ENCODE assay signal across 11 cellular contexts in genomic region chr6:77034161-77034560, GRCh38.
DNase-seq lines count a peak whose midpoint lies in the region; ATAC-seq and TF ChIP-seq lines count a peak whose summit lies in the region.
"Had no signal": no experiment of that assay in that cellular context is flagged by ENCODE, and none has a peak within 500 bp of the region (broad histone marks: within the 10 kb centered on the region; RNA-seq: fewer than 3 reads in every experiment).

No MANE protein-coding gene starts in this region.

- no peak overlapping the region for H3K4me3 ChIP-seq in epithelial cell of proximal tubule (ENCODE audit: low read depth, low read length)
- no peak overlapping the region for H3K4me3 ChIP-seq in neural progenitor cell
- H3K4me3 ChIP-seq: colonic mucosa, tibial artery had no signal

- no peaks in the 10 kb centered on the region for H3K79me2 ChIP-seq in neural progenitor cell (ENCODE audit: low read depth)

- no peak overlapping the region for H3K27ac ChIP-seq in neural progenitor cell
- H3K27ac ChIP-seq: colonic mucosa, tibial artery had no signal

- no peaks in the 10 kb centered on the region for H3K36me3 Mint-ChIP-seq in neural progenitor cell
- no peaks in the 10 kb centered on the region for H3K36me3 Mint-ChIP-seq in nephron progenitor cell (ENCODE audit: low read depth)
- H3K36me3 Mint-ChIP-seq: immature natural killer cell had no signal

- H3K27ac Mint-ChIP-seq in neural progenitor cell (no peak overlapping the region), nephron progenitor cell (no peak overlapping the region)
- H3K27ac Mint-ChIP-seq: immature natural killer cell had no signal

- no peak for ATAC-seq in HG03442 (IDR thresholded peaks at IDR 0.05; ENCODE audit: unreplicated experiment)
- no peak for ATAC-seq in GM21786 (IDR thresholded peaks at IDR 0.05; ENCODE audit: unreplicated experiment)

- H3K4me3 Mint-ChIP-seq in neural progenitor cell (no peak overlapping the region), nephron progenitor cell (no peak overlapping the region)
- H3K4me3 Mint-ChIP-seq: immature natural killer cell had no signal

- H3K27me3 Mint-ChIP-seq in neural progenitor cell (ENCODE audit: insufficient read depth, low read depth): no peaks in the 10 kb centered on the region
- H3K27me3 Mint-ChIP-seq in nephron progenitor cell (ENCODE audit: low read depth, poor library complexity): no peaks in the 10 kb centered on the region

- H3K27me3 ChIP-seq in neural progenitor cell: no peaks in the 10 kb centered on the region
- H3K27me3 ChIP-seq: colonic mucosa, tibial artery had no signal

- H3K4me2 ChIP-seq in neural progenitor cell: no peak overlapping the region

- no peak overlapping the region for H3K9ac ChIP-seq in neural progenitor cell

- H3K4me1 ChIP-seq in neural progenitor cell: no peaks in the 10 kb centered on the region
- H3K4me1 ChIP-seq: colonic mucosa, tibial artery had no signal

- no peaks in the 10 kb centered on the region for H3K36me3 ChIP-seq in neural progenitor cell
- H3K36me3 ChIP-seq: colonic mucosa, tibial artery had no signal

- H2AFZ ChIP-seq in neural progenitor cell (replicated peaks): no peak overlapping the region

- H3K9me3 Mint-ChIP-seq in neural progenitor cell (peaks cover 3% of the 10 kb centered on the region), nephron progenitor cell (peaks cover 10% of the 10 kb centered on the region)

- H4K20me1 ChIP-seq in neural progenitor cell (ENCODE audit: low read depth): no peaks in the 10 kb centered on the region

- TF ChIP-seq CTCF in epithelial cell of proximal tubule (conservative IDR thresholded peaks at IDR 0.05; ENCODE audit: low read depth, low read length) (no peak), neural progenitor cell (IDR thresholded peaks at IDR 0.05) (no peak), nephron progenitor cell (IDR thresholded peaks at IDR 0.05) (no peak)

- H3K4me1 Mint-ChIP-seq in neural progenitor cell: peaks cover 5% of the 10 kb centered on the region
- H3K4me1 Mint-ChIP-seq in nephron progenitor cell: peaks cover 7% of the 10 kb centered on the region
- H3K4me1 Mint-ChIP-seq: immature natural killer cell had no signal

- DNase-seq in ELR (ENCODE audit: low read depth) (peak; percentile 97), RPMI7951 (ENCODE audit: low read depth) (peak; percentile 98), epithelial cell of proximal tubule (ENCODE audit: low read depth) (peak; percentile 52), neural progenitor cell (ENCODE audit: low spot score) (peak; percentile 39), nephron progenitor cell (no peak), cerebellar nuclear complex (lab: John Stamatoyannopoulos, UW) (no peak)
- DNase-seq: colonic mucosa, immature natural killer cell, tibial artery had no signal

- no peaks in the 10 kb centered on the region for H3F3A ChIP-seq in neural progenitor cell (ENCODE audit: low read depth)

- no peaks in the 10 kb centered on the region for H3K9me3 ChIP-seq in neural progenitor cell (ENCODE audit: low read depth)
- H3K9me3 ChIP-seq: colonic mucosa had no signal

Comparison
In these comparisons a context has a peak if more than half of its experiments do, and no peak if none do; other contexts are left out.
1. DNase-seq: peak in ELR (single experiment), RPMI7951 (single experiment), epithelial cell of proximal tubule (single experiment) and neural progenitor cell (single experiment); none in nephron progenitor cell (single experiment) and cerebellar nuclear complex (0 of 2).